Comparison of ENCODE assay signal across 8 cellular contexts in the genomic region with DNA sequence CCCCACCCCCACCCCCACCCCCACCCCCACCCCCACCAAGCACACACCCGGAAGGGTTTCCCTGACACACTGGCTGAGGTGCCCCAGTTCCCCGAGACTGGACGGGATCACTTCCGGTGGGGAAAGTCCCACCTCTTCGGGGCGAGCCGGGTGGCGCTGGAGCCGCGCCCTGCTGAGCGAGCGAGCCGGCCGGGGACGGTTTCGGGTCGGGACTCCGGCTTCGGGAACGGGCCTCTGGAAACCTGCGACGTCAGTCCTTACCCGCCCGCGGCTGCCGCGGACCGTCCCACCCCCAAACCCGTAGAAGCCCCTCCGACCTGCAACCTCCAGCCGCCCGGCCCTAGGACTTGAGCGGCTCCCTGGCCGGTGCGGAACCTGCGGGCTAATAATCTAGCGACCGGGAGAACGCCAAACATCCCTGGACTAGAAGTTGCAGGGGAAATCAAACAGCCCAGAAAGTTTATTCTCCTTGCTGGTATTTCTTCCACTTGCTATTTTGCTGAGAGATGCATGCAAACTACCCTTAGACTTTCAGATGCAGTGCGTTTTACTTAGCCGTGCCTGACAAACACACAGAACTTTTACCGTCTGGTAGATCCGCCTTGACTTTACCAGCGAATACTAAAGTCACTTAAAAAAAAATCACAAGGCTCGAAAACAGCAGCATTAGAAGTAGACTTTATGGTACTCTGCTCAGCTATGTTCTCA. TPM values are rescaled to one million over a fixed set of nuclear protein-coding genes. Genes with fewer than 3 reads are reported as not detected.
A peak's percentile ranks its signal among the peaks of the same experiment; 100 is the strongest.
DNase-seq lines count a peak whose midpoint lies in the region; TF ChIP-seq lines count a peak whose summit lies in the region.

No MANE protein-coding gene starts in this region.

- in situ Hi-C loops in G401 (cut with HindIII; ENCODE audit: low sequenced_read_pairs): no loop called here
- in situ Hi-C loops in HAP-1 (cut with MboI; ENCODE audit: low sequenced_read_pairs): loop anchor here (10.0 kb wide), 2 partner anchors 123 to 373 kb away; no protein-coding TSS in a partner anchor

- no peaks in the 10 kb centered on the region for H3K27me3 ChIP-seq in HAP-1 (ENCODE audit: low read depth)
- no peaks in the 10 kb centered on the region for H3K27me3 ChIP-seq in MG63
- no peaks in the 10 kb centered on the region for H3K27me3 ChIP-seq in suprapubic skin

- H3K27ac ChIP-seq in suprapubic skin: peak overlapping the region; percentile 97

- H3K9me3 ChIP-seq in HAP-1: no peaks in the 10 kb centered on the region
- no peaks in the 10 kb centered on the region for H3K9me3 ChIP-seq in MG63
- no peaks in the 10 kb centered on the region for H3K9me3 ChIP-seq in suprapubic skin

- DNase-seq in G401 (ENCODE audit: low spot score) (peak; percentile 69), HAP-1 (ENCODE audit: low spot score in 2 of 2) (peak; percentile 88 to 93), MG63 (peak; percentile 84), SIG-M5 treated with dmso at 0.1 percent for 504 hours (lab: John Stamatoyannopoulos, UW; ENCODE audit: unreplicated experiment) (peak; percentile 79), germinal center (ENCODE audit: low spot score) (peak; percentile 86), nucleus accumbens (lab: John Stamatoyannopoulos, UW) (peak in 54 of 56 donors; percentile 3 to 84 (median 57)), suprapubic skin (ENCODE audit: low spot score in 2 of 2) (peak; percentile 84 to 90)
- peak; percentile 70 for DNase-seq in activated gamma-delta T cell treated with anti-CD3 and anti-CD28 coated beads, Interleukin-2, amount 50 U/mL, for 16 hours (ENCODE audit: low read depth)

- peaks cover 4% of the 10 kb centered on the region for H3K36me3 ChIP-seq in HAP-1 (replicated peaks)
- H3K36me3 ChIP-seq in MG63: peaks cover 8% of the 10 kb centered on the region
- no peaks in the 10 kb centered on the region for H3K36me3 ChIP-seq in suprapubic skin

- 58% methylated on average over 10 of the region's 45 CpGs for WGBS in suprapubic skin

- no peak for TF ChIP-seq CTCF in suprapubic skin (IDR thresholded peaks at IDR 0.05)

- H3K4me3 ChIP-seq in HAP-1: peak overlapping the region; percentile 88
- H3K4me3 ChIP-seq in MG63: peak overlapping the region; percentile 72
- H3K4me3 ChIP-seq in suprapubic skin: peak overlapping the region; percentile 86

- peak in 1 of 2 donors; percentile 21 for TF ChIP-seq POLR2A in suprapubic skin (IDR thresholded peaks at IDR 0.05)

- peaks cover 18% of the 10 kb centered on the region for H3K4me1 ChIP-seq in HAP-1
- H3K4me1 ChIP-seq in suprapubic skin: peaks cover 27% of the 10 kb centered on the region

- no peak for TF ChIP-seq EP300 in suprapubic skin (IDR thresholded peaks at IDR 0.05)

RNA-seq across cellular contexts. Expression of a gene that starts 1.0 kb away (rescaled TPM):
- total RNA-seq in G401 (2014; rRNA removed; shearing (Covaris generic)): 14.8 and 22.6 TPM in 2 replicates
- total RNA-seq in MG63 (2014; rRNA removed; shearing (Covaris generic); ENCODE audit: low replicate concordance): 9.7 and 18.6 TPM in 2 replicates
- 10 to 100 TPM; 15.1 to 21.7 (median 15.4) TPM for total RNA-seq in suprapubic skin

Comparison
In these comparisons a context has a peak if more than half of its experiments do, and no peak if none do; other contexts are left out.
1. Peak in every context shown above with its lines: DNase-seq, H3K4me3 ChIP-seq and H3K27ac ChIP-seq.